In genomic region chr21:33544451-33544850, GRCh38 we compare ENCODE assay signal across 9 cellular contexts. TPM values are rescaled to one million over a fixed set of nuclear protein-coding genes. Genes with fewer than 3 reads are reported as not detected.
DNase-seq lines count a peak whose midpoint lies in the region; ATAC-seq and TF ChIP-seq lines count a peak whose summit lies in the region.
"Had no signal": no experiment of that assay in that cellular context is flagged by ENCODE, and none has a peak within 500 bp of the region (broad histone marks: within the 10 kb centered on the region; RNA-seq: fewer than 3 reads in every experiment).

No MANE protein-coding gene starts in this region.

- H3K4me1 ChIP-seq in adipocyte (ENCODE audit: control insufficient read depth, insufficient read depth, low read length) (peaks cover 23% of the 10 kb centered on the region), liver (ENCODE audit: control insufficient read depth in 4 of 4, insufficient read depth in 4 of 4, low read length in 3 of 4) (peaks cover 3 to 37% (median 13%) of the 10 kb centered on the region in 4 donors), tibial nerve (peaks cover 0 to 56% (median 23%) of the 10 kb centered on the region in 4 donors)

- H3K27me3 Mint-ChIP-seq in activated T-cell treated with anti-CD3 and anti-CD28 coated beads, Interleukin-2, amount 50 U/mL, for 24 hours: no peaks in the 10 kb centered on the region

- no peak overlapping the region for H3K27ac ChIP-seq in liver (ENCODE audit: low read depth in 1 of 2, low read length in 2 of 2)
- H3K27ac ChIP-seq in tibial nerve: peak overlapping the region in 3 of 4 donors; percentile 98 to 100 (median 99)

- TF ChIP-seq POLR2A in tibial nerve (IDR thresholded peaks at IDR 0.05): no peak

- H3K9ac ChIP-seq in adipocyte (ENCODE audit: low read length): peak overlapping the region; percentile 98
- peak overlapping the region; percentile 75 to 96 for H3K9ac ChIP-seq in liver (ENCODE audit: low read depth in 1 of 2, low read length in 2 of 2)

- H3K4me3 Mint-ChIP-seq in activated T-cell treated with anti-CD3 and anti-CD28 coated beads, Interleukin-2, amount 50 U/mL, for 24 hours: peak overlapping the region; percentile 96

- H3K36me3 ChIP-seq in adipocyte (ENCODE audit: control insufficient read depth, insufficient read depth, low read length, severe bottlenecking) (peaks cover 24% of the 10 kb centered on the region), liver (ENCODE audit: control insufficient read depth in 4 of 4, insufficient read depth in 3 of 4, low read depth in 1 of 4, low read length in 3 of 4) (peaks cover 0 to 10% (median 6%) of the 10 kb centered on the region in 4 donors), tibial nerve (peaks cover 0 to 31% (median 0%) of the 10 kb centered on the region in 3 donors)

- TF ChIP-seq CTCF in liver (IDR thresholded peaks at IDR 0.05; ENCODE audit: low read depth, low read length, missing input control) (no peak), tibial nerve (IDR thresholded peaks at IDR 0.05) (no peak)

- TF ChIP-seq EP300 in tibial nerve (IDR thresholded peaks at IDR 0.05): no peak

- H3K4me3 ChIP-seq in adipocyte (ENCODE audit: low read length): peak overlapping the region; percentile 96
- peak overlapping the region; percentile 90 to 98 (median 94) for H3K4me3 ChIP-seq in liver (ENCODE audit: low read depth in 1 of 3, low read length in 3 of 3)
- peak overlapping the region; percentile 70 to 77 (median 76) for H3K4me3 ChIP-seq in tibial nerve

- peaks cover 38% of the 10 kb centered on the region for H3K4me1 Mint-ChIP-seq in activated T-cell treated with anti-CD3 and anti-CD28 coated beads, Interleukin-2, amount 50 U/mL, for 24 hours (ENCODE audit: low read depth)

- no peak for TF ChIP-seq RAD21 in liver (IDR thresholded peaks at IDR 0.05)

- H3K27me3 ChIP-seq in adipocyte (replicated peaks; ENCODE audit: control insufficient read depth, insufficient read depth, low read length): no peaks in the 10 kb centered on the region
- H3K27me3 ChIP-seq in liver (ENCODE audit: control insufficient read depth in 4 of 4, insufficient read depth in 4 of 4, low read length in 3 of 4): no peaks in the 10 kb centered on the region
- no peaks in the 10 kb centered on the region for H3K27me3 ChIP-seq in tibial nerve

- WGBS in liver: 2% methylated on average over 5 of the region's 5 CpGs
- WGBS in tibial nerve, 2 donors: 9 to 10% methylated on average over 5 of the region's 5 CpGs

- H3K9me3 ChIP-seq in adipocyte (ENCODE audit: control insufficient read depth, low read length) (no peaks in the 10 kb centered on the region), liver (ENCODE audit: control insufficient read depth in 4 of 4, low read length in 3 of 4) (no peaks in the 10 kb centered on the region), tibial nerve (no peaks in the 10 kb centered on the region)

- peaks cover 88% of the 10 kb centered on the region for H3K36me3 Mint-ChIP-seq in activated T-cell treated with anti-CD3 and anti-CD28 coated beads, Interleukin-2, amount 50 U/mL, for 24 hours (ENCODE audit: low read depth)

- ATAC-seq in HG03342 (IDR thresholded peaks at IDR 0.05; ENCODE audit: unreplicated experiment): no peak
- no peak for ATAC-seq in GM18861 (IDR thresholded peaks at IDR 0.05; ENCODE audit: unreplicated experiment)

- H3K9me3 Mint-ChIP-seq in activated T-cell treated with anti-CD3 and anti-CD28 coated beads, Interleukin-2, amount 50 U/mL, for 24 hours: no peaks in the 10 kb centered on the region

- peak overlapping the region; percentile 100 for H3K27ac Mint-ChIP-seq in activated T-cell treated with anti-CD3 and anti-CD28 coated beads, Interleukin-2, amount 50 U/mL, for 24 hours

- no peak for DNase-seq in activated T-cell treated with anti-CD3 and anti-CD28 coated beads, Interleukin-2, amount 50 U/mL, for 24 hours
- DNase-seq in activated T-cell treated with anti-CD3 and anti-CD28 coated beads, Interleukin-2, amount 50 U/mL, for 48 hours: no peak
- DNase-seq in adipocyte (ENCODE audit: low read depth): no peak
- DNase-seq in tibial nerve (ENCODE audit: low spot score in 2 of 2): no peak
- DNase-seq in dedifferentiated amniotic fluid mesenchymal stem cell (ENCODE audit: extremely low spot score): no peak
- DNase-seq: COR-L47 had no signal

TF ChIP-seq in liver, 16 proteins besides CTCF, POLR2A, EP300 and RAD21:
- TF ChIP-seq TAF1 (conservative IDR thresholded peaks at IDR 0.05) (no peak), REST (IDR thresholded peaks at IDR 0.05) (no peak), ATF3 (IDR thresholded peaks at IDR 0.05) (no peak), RXRA (IDR thresholded peaks at IDR 0.05) (no peak), MAX (IDR thresholded peaks at IDR 0.05) (no peak), SP1 (IDR thresholded peaks at IDR 0.05) (no peak), YY1 (IDR thresholded peaks at IDR 0.05) (no peak), ZBTB33 (IDR thresholded peaks at IDR 0.05) (no peak), HNF4A (conservative IDR thresholded peaks at IDR 0.05) (no peak), HNF4G (IDR thresholded peaks at IDR 0.05) (no peak), NR2F2 (IDR thresholded peaks at IDR 0.05) (no peak), GABPA (IDR thresholded peaks at IDR 0.05 in 1 of 2, conservative IDR thresholded peaks at IDR 0.05 in 1 of 2) (no peak), JUND (IDR thresholded peaks at IDR 0.05) (no peak), FOXA2 (IDR thresholded peaks at IDR 0.05) (no peak), FOXA1 (IDR thresholded peaks at IDR 0.05) (no peak), EGR1 (IDR thresholded peaks at IDR 0.05; ENCODE audit: low read depth in 2 of 2) (no peak)

RNA-seq across cellular contexts. Expression of gene SON, which starts 1.6 kb away (rescaled TPM):
- 100 to 1,000 TPM; 128 to 186 TPM for total RNA-seq in liver
- 100 to 1,000 TPM in 1 of 2 donors, 10 to 100 TPM in 1; 42.7 to 264 TPM for polyA plus RNA-seq in liver
- total RNA-seq in tibial nerve: 100 to 1,000 TPM; 243 to 283 (median 271) TPM

RNA-seq across cellular contexts. Expression of gene GART, which starts 2.5 kb away (rescaled TPM):
- total RNA-seq in liver (10 to 100 TPM; 44.7 to 76.8 TPM), tibial nerve (100 to 1,000 TPM in 2 of 4 donors, 10 to 100 TPM in 2; 73.5 to 141 (median 106) TPM)
- polyA plus RNA-seq in liver: 10 to 100 TPM; 15.7 to 19.2 TPM

RNA-seq across cellular contexts. Expression of gene DONSON, which starts 44.0 kb away (rescaled TPM):
- total RNA-seq in liver (10 to 100 TPM in 1 of 2 donors, 1 to 10 TPM in 1; 9.9 to 22.6 TPM), tibial nerve (10 to 100 TPM; 11.5 to 20.6 (median 18.1) TPM)
- 1 to 10 TPM; 4.8 to 6.8 TPM for polyA plus RNA-seq in liver

RNA-seq across cellular contexts. Expression of gene DNAJC28, which starts 52.9 kb away (rescaled TPM):
- total RNA-seq in liver (1 to 10 TPM; 2.6 to 3.2 TPM), tibial nerve (1 to 10 TPM in 3 of 4 donors, under 1 TPM in 1; 0.66 to 3.6 (median 1.7) TPM)
- polyA plus RNA-seq in liver: 1 to 10 TPM in 1 of 2 donors, under 1 TPM in 1; 0.83 to 2.9 TPM

Comparison
In these comparisons a context has a peak if more than half of its experiments do, and no peak if none do; other contexts are left out.
1. H3K27ac ChIP-seq: peak in tibial nerve (3 of 4); none in liver (0 of 2).
2. Peak in every context shown above with its lines, with median percentiles within 50 percentile points of each other: H3K4me3 ChIP-seq.